28 cellular contexts compared by ENCODE assay signal in genomic region chr6:11140061-11140460, GRCh38. TPM values are rescaled to one million over a fixed set of nuclear protein-coding genes. Genes with fewer than 3 reads are reported as not detected.
DNase-seq lines count a peak whose midpoint lies in the region; ATAC-seq and TF ChIP-seq lines count a peak whose summit lies in the region.
"Had no signal": no experiment of that assay in that cellular context is flagged by ENCODE, and none has a peak within 500 bp of the region (broad histone marks: within the 10 kb centered on the region; RNA-seq: fewer than 3 reads in every experiment).

No MANE protein-coding gene starts in this region.

- no peak overlapping the region for H3K4me3 Mint-ChIP-seq in activated naive CD4-positive, alpha-beta T cell treated with anti-CD3 and anti-CD28 coated beads, Interleukin-2, amount 10 ng/mL, durations not matched to agents 7 days and 5 days
- H3K4me3 Mint-ChIP-seq in stimulated activated naive B cell treated with anti-CD40 and anti-IgM and Interleukin-4, amounts not matched to agents 10 μg/mL and 1 μg/mL and 100 μg/mL, for 72 hours: no peak overlapping the region
- H3K4me3 Mint-ChIP-seq: activated B cell treated with CpG ODN at 0.5 μM for 24 hours; activated T-cell treated with anti-CD3 and anti-CD28 coated beads, Interleukin-2, amount 50 U/mL, for 4 hours; CD8-positive, alpha-beta T cell; nephron progenitor cell had no signal

- CTCF ChIA-PET in activated naive CD4-positive, alpha-beta T cell treated with anti-CD3 and anti-CD28 coated beads, Interleukin-2, amount 10 ng/mL, durations not matched to agents 7 days and 5 days (lab: Charles Lee): interaction anchor here (0.6 to 1.6 kb wide), 2 partner anchors 33 to 356 kb away, joined by 3 to 6 read pairs; no protein-coding TSS in a partner anchor

- H3K27ac Mint-ChIP-seq in activated naive CD4-positive, alpha-beta T cell treated with anti-CD3 and anti-CD28 coated beads, Interleukin-2, amount 50 U/mL, for 72 hours: peak overlapping the region; percentile 0 to 28
- H3K27ac Mint-ChIP-seq in activated naive CD4-positive, alpha-beta T cell treated with anti-CD3 and anti-CD28 coated beads, Interleukin-2, amount 10 ng/mL, durations not matched to agents 7 days and 5 days: no peak overlapping the region
- H3K27ac Mint-ChIP-seq in stimulated activated naive B cell treated with anti-CD40 and anti-IgM and Interleukin-4, amounts not matched to agents 10 μg/mL and 1 μg/mL and 100 μg/mL, for 72 hours: peak overlapping the region; percentile 27
- H3K27ac Mint-ChIP-seq: activated B cell treated with CpG ODN at 0.5 μM for 24 hours; CD8-positive, alpha-beta T cell; nephron progenitor cell had no signal

- H3K27ac ChIP-seq in OCI-LY3 (ENCODE audit: low read length) (no peak overlapping the region), fibroblast of lung (ENCODE audit: insufficient read depth, low read length) (no peak overlapping the region)
- H3K27ac ChIP-seq: body of pancreas, ovary, upper lobe of right lung had no signal

- H3K4me3 ChIP-seq in OCI-LY3 (ENCODE audit: low read length) (no peak overlapping the region), fibroblast of lung (replicated peaks in 1 of 4; ENCODE audit: control extremely low read depth in 1 of 4, insufficient read depth in 1 of 4, low read depth in 3 of 4, low read length in 4 of 4) (no peak overlapping the region)
- H3K4me3 ChIP-seq: body of pancreas, ovary, upper lobe of right lung had no signal

- H3K79me2 ChIP-seq in OCI-LY3 (ENCODE audit: low read length) (no peaks in the 10 kb centered on the region), fibroblast of lung (ENCODE audit: control insufficient read depth, insufficient read depth, low read length) (no peaks in the 10 kb centered on the region)

- no peaks in the 10 kb centered on the region for H3K27me3 ChIP-seq in OCI-LY3 (ENCODE audit: low read depth, low read length)
- H3K27me3 ChIP-seq in fibroblast of lung (ENCODE audit: control insufficient read depth, insufficient read depth, low read length): no peaks in the 10 kb centered on the region
- H3K27me3 ChIP-seq: body of pancreas, ovary, upper lobe of right lung had no signal

- peak overlapping the region; percentile 54; the same call in 1 of the 2 replicates for H3K4me2 ChIP-seq in OCI-LY3 (ENCODE audit: low read length)
- no peak overlapping the region for H3K4me2 ChIP-seq in fibroblast of lung (ENCODE audit: extremely low read depth, insufficient read depth, low read length)

- H3K27me3 Mint-ChIP-seq in activated naive CD4-positive, alpha-beta T cell treated with anti-CD3 and anti-CD28 coated beads, Interleukin-2, amount 10 ng/mL, durations not matched to agents 7 days and 5 days: peaks cover 15% of the 10 kb centered on the region
- no peaks in the 10 kb centered on the region for H3K27me3 Mint-ChIP-seq in stimulated activated naive B cell treated with anti-CD40 and anti-IgM and Interleukin-4, amounts not matched to agents 10 μg/mL and 1 μg/mL and 100 μg/mL, for 72 hours
- H3K27me3 Mint-ChIP-seq: activated B cell treated with CpG ODN at 0.5 μM for 24 hours had no signal

- TF ChIP-seq CTCF in OCI-LY3 (IDR thresholded peaks at IDR 0.05; ENCODE audit: low read depth, low read length) (no peak), fibroblast of lung (conservative IDR thresholded peaks at IDR 0.05 in 1 of 2, IDR thresholded peaks at IDR 0.05 in 1 of 2; ENCODE audit: low read depth in 1 of 2, low read length in 2 of 2) (no peak)

- H3K9me3 ChIP-seq in OCI-LY3 (ENCODE audit: insufficient read depth, low read length) (no peaks in the 10 kb centered on the region), fibroblast of lung (ENCODE audit: control insufficient read depth, insufficient read depth, low read depth, low read length) (no peaks in the 10 kb centered on the region)
- H3K9me3 ChIP-seq: body of pancreas, ovary, upper lobe of right lung had no signal

- H3K4me1 Mint-ChIP-seq in activated naive CD4-positive, alpha-beta T cell treated with anti-CD3 and anti-CD28 coated beads, Interleukin-2, amount 10 ng/mL, durations not matched to agents 7 days and 5 days: no peaks in the 10 kb centered on the region
- H3K4me1 Mint-ChIP-seq in stimulated activated naive B cell treated with anti-CD40 and anti-IgM and Interleukin-4, amounts not matched to agents 10 μg/mL and 1 μg/mL and 100 μg/mL, for 72 hours: peaks cover 30 to 46% of the 10 kb centered on the region in 2 donors

- H3K9ac ChIP-seq in OCI-LY3 (ENCODE audit: low read length): no peak overlapping the region
- no peak overlapping the region for H3K9ac ChIP-seq in fibroblast of lung (ENCODE audit: insufficient read depth, low read length)

- H3K4me1 ChIP-seq in OCI-LY3 (ENCODE audit: low read length) (peaks cover 31% of the 10 kb centered on the region), fibroblast of lung (ENCODE audit: control insufficient read depth, extremely low read depth, insufficient read depth, low read length) (peaks cover 3% of the 10 kb centered on the region)
- H3K4me1 ChIP-seq: body of pancreas, upper lobe of right lung had no signal

- ATAC-seq in activated naive CD4-positive, alpha-beta T cell treated with anti-CD3 and anti-CD28 coated beads, Interleukin-2, amount 50 U/mL, for 72 hours: no peak
- no peak for ATAC-seq in stimulated activated naive B cell treated with anti-CD40 and anti-IgM and Interleukin-4, amounts not matched to agents 10 μg/mL and 1 μg/mL and 100 μg/mL, for 72 hours (replicated peaks)
- ATAC-seq: activated T-cell treated with anti-CD3 and anti-CD28 coated beads, Interleukin-2, amount 50 U/mL, for 4 hours; body of pancreas; CD8-positive, alpha-beta T cell; HCT116; left colon had no signal

- H2AFZ ChIP-seq in OCI-LY3 (ENCODE audit: low read depth, low read length): no peak overlapping the region
- H2AFZ ChIP-seq in fibroblast of lung (ENCODE audit: low read length): no peak overlapping the region

- DNase-seq in activated naive CD4-positive, alpha-beta T cell treated with anti-CD3 and anti-CD28 coated beads, Interleukin-2, amount 50 U/mL, for 72 hours (ENCODE audit: low spot score in 2 of 2): no peak
- no peak for DNase-seq in activated naive CD4-positive, alpha-beta T cell treated with anti-CD3 and anti-CD28 coated beads, Interleukin-2, amount 10 ng/mL, durations not matched to agents 7 days and 5 days
- DNase-seq in fibroblast of lung (ENCODE audit: low read depth in 2 of 2): peak; percentile 23 to 28
- no peak for DNase-seq in stimulated activated naive B cell treated with anti-CD40 and anti-IgM and Interleukin-4, amounts not matched to agents 10 μg/mL and 1 μg/mL and 100 μg/mL, for 72 hours
- no peak for DNase-seq in nucleus accumbens (lab: John Stamatoyannopoulos, UW)
- no peak for DNase-seq in stimulated activated CD4-positive, alpha-beta T cell treated with anti-CD3 and anti-CD28 coated beads, Interleukin-12 subunit alpha, Interleukin-12 subunit beta, amount 100 ng/mL, for 4 hours
- no peak for DNase-seq in activated CD4-positive, alpha-beta T cell treated with anti-CD3 and anti-CD28 coated beads, Interleukin-2, amount 50 U/mL, for 48 hours
- DNase-seq: activated B cell treated with CpG ODN at 0.5 μM for 24 hours; activated CD4-positive, alpha-beta T cell treated with anti-CD3 and anti-CD28 coated beads, Interleukin-2, amount 50 U/mL, for 1 hour; activated T-cell treated with anti-CD3 and anti-CD28 coated beads, Interleukin-2, amount 50 U/mL, for 4 hours; body of pancreas; CD8-positive, alpha-beta T cell; cerebellar nuclear complex; hypothalamus; left colon; NCI-H1092; NCI-H1694; NCI-H446 treated with DMSO at 0.1 percent for 48 hours; nephron progenitor cell; ovary; stimulated activated naive CD8-positive, alpha-beta T cell treated with anti-CD3 and anti-CD28 coated beads, Interleukin-15, Interleukin-2, amounts not matched to agents 100 U/mL and 50 U/mL, for 24 hours; T-helper 1 cell; upper lobe of right lung had no signal

- H3K36me3 ChIP-seq in OCI-LY3 (replicated peaks; ENCODE audit: low read depth, low read length) (peaks cover 9% of the 10 kb centered on the region), fibroblast of lung (ENCODE audit: control insufficient read depth, insufficient read depth, low read length) (peaks cover 2% of the 10 kb centered on the region)
- H3K36me3 ChIP-seq: ovary had no signal

- H4K20me1 ChIP-seq in OCI-LY3 (ENCODE audit: insufficient read depth, low read length): no peaks in the 10 kb centered on the region
- H4K20me1 ChIP-seq in fibroblast of lung (ENCODE audit: control insufficient read depth, extremely low read depth, insufficient read depth, low read length): no peaks in the 10 kb centered on the region

- peaks cover 0 to 9% of the 10 kb centered on the region in 2 donors for H3K9me3 Mint-ChIP-seq in activated naive CD4-positive, alpha-beta T cell treated with anti-CD3 and anti-CD28 coated beads, Interleukin-2, amount 50 U/mL, for 72 hours
- no peaks in the 10 kb centered on the region for H3K9me3 Mint-ChIP-seq in activated naive CD4-positive, alpha-beta T cell treated with anti-CD3 and anti-CD28 coated beads, Interleukin-2, amount 10 ng/mL, durations not matched to agents 7 days and 5 days
- peaks cover 8 to 10% of the 10 kb centered on the region in 2 donors for H3K9me3 Mint-ChIP-seq in stimulated activated naive B cell treated with anti-CD40 and anti-IgM and Interleukin-4, amounts not matched to agents 10 μg/mL and 1 μg/mL and 100 μg/mL, for 72 hours
- H3K9me3 Mint-ChIP-seq: activated B cell treated with CpG ODN at 0.5 μM for 24 hours; activated T-cell treated with anti-CD3 and anti-CD28 coated beads, Interleukin-2, amount 50 U/mL, for 4 hours; CD8-positive, alpha-beta T cell; nephron progenitor cell had no signal

- H3K36me3 Mint-ChIP-seq in activated naive CD4-positive, alpha-beta T cell treated with anti-CD3 and anti-CD28 coated beads, Interleukin-2, amount 50 U/mL, for 72 hours: peaks cover 0 to 2% of the 10 kb centered on the region in 2 donors
- peaks cover 7% of the 10 kb centered on the region for H3K36me3 Mint-ChIP-seq in activated naive CD4-positive, alpha-beta T cell treated with anti-CD3 and anti-CD28 coated beads, Interleukin-2, amount 10 ng/mL, durations not matched to agents 7 days and 5 days
- peaks cover 9 to 18% of the 10 kb centered on the region in 2 donors for H3K36me3 Mint-ChIP-seq in stimulated activated naive B cell treated with anti-CD40 and anti-IgM and Interleukin-4, amounts not matched to agents 10 μg/mL and 1 μg/mL and 100 μg/mL, for 72 hours

RNA-seq across cellular contexts. Expression of gene ERVFRD-1, which starts 28.5 kb away (rescaled TPM):
- total RNA-seq in activated naive CD4-positive, alpha-beta T cell treated with anti-CD3 and anti-CD28 coated beads, Interleukin-2, amount 50 U/mL, for 72 hours: not detected
- not detected in 2 replicates for total RNA-seq in fibroblast of lung
- polyA plus RNA-seq in fibroblast of lung: not detected in 2 replicates
- polyA plus RNA-seq in fibroblast of lung (2012): not detected in 2 replicates
- not detected in 2 replicates for polyA minus RNA-seq in fibroblast of lung (ENCODE audit: low replicate concordance)
- total RNA-seq: activated B cell treated with CpG ODN at 0.5 μM for 24 hours; activated T-cell treated with anti-CD3 and anti-CD28 coated beads, Interleukin-2, amount 50 U/mL, for 4 hours; body of pancreas; CD8-positive, alpha-beta T cell; Daoy; renal cortical epithelial cell; temporal lobe had no signal

RNA-seq across cellular contexts. Expression of gene SMIM13, which starts 46.4 kb away (rescaled TPM):
- total RNA-seq in activated naive CD4-positive, alpha-beta T cell treated with anti-CD3 and anti-CD28 coated beads, Interleukin-2, amount 50 U/mL, for 72 hours: 1 to 10 TPM; 6.3 to 6.4 TPM
- total RNA-seq in fibroblast of lung: 6.7 and 7.4 TPM in 2 replicates
- 4.6 and 6.9 TPM in 2 replicates for polyA plus RNA-seq in fibroblast of lung
- 6.8 and 8.7 TPM in 2 replicates for polyA plus RNA-seq in fibroblast of lung (2012)
- 0.26 TPM in 1 of 2 replicates, not detected in the other for polyA minus RNA-seq in fibroblast of lung (ENCODE audit: low replicate concordance)

Comparison
In these comparisons a context has a peak if more than half of its experiments do, and no peak if none do; other contexts are left out.
1. DNase-seq: peak in fibroblast of lung (2 of 2); none in activated naive CD4-positive, alpha-beta T cell treated with anti-CD3 and anti-CD28 coated beads, Interleukin-2, amount 50 U/mL, for 72 hours (0 of 2), activated naive CD4-positive, alpha-beta T cell treated with anti-CD3 and anti-CD28 coated beads, Interleukin-2, amount 10 ng/mL, durations not matched to agents 7 days and 5 days (single experiment), stimulated activated naive B cell treated with anti-CD40 and anti-IgM and Interleukin-4, amounts not matched to agents 10 μg/mL and 1 μg/mL and 100 μg/mL, for 72 hours (single experiment), nucleus accumbens (0 of 56), stimulated activated CD4-positive, alpha-beta T cell treated with anti-CD3 and anti-CD28 coated beads, Interleukin-12 subunit alpha, Interleukin-12 subunit beta, amount 100 ng/mL, for 4 hours (single experiment) and activated CD4-positive, alpha-beta T cell treated with anti-CD3 and anti-CD28 coated beads, Interleukin-2, amount 50 U/mL, for 48 hours (0 of 2).